Comparison of ENCODE assay signal across 22 cellular contexts in the genomic region with DNA sequence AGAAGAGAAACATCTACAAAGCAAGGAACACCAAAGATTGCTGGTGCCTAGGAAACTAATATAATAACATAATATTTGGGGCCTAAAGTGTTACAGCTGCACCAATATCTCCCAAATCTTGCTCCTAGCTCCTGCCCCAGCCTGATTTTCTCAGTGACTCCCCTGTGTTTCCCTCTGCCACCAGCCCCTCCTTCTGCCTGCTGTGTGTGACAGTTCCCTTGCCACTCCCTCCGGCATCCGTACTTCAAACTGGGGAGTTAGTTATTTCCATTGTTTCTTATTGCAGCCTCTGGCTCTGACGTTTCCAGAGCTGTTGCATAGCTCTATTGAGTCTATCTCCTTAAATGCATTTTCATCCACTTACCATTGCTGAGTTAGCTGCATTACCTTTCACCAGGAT. TPM values are rescaled to one million over a fixed set of nuclear protein-coding genes. Genes with fewer than 3 reads are reported as not detected.
DNase-seq lines count a peak whose midpoint lies in the region; ATAC-seq and TF ChIP-seq lines count a peak whose summit lies in the region.
"Had no signal": no experiment of that assay in that cellular context is flagged by ENCODE, and none has a peak within 500 bp of the region (broad histone marks: within the 10 kb centered on the region; RNA-seq: fewer than 3 reads in every experiment).

No MANE protein-coding gene starts in this region.

- H3F3A ChIP-seq in GM23338 (replicated peaks; ENCODE audit: low read depth): no peaks in the 10 kb centered on the region

- TF ChIP-seq CTCF in GM23338 (conservative IDR thresholded peaks at IDR 0.05; ENCODE audit: low read depth in 2 of 2): no peak
- no peak for TF ChIP-seq CTCF in WTC11 (IDR thresholded peaks at IDR 0.05)

- H3K4me1 ChIP-seq in GM23338 (ENCODE audit: insufficient read depth): no peaks in the 10 kb centered on the region
- H3K4me1 ChIP-seq: BLaER1, Caco-2 had no signal

- no peak overlapping the region for H3K27ac Mint-ChIP-seq in GM23338
- H3K27ac Mint-ChIP-seq in WTC11: no peak overlapping the region
- H3K27ac Mint-ChIP-seq: B cell; CD4-positive, CD25-positive, alpha-beta regulatory T cell; CD8-positive, alpha-beta T cell; H9 had no signal

- no peak overlapping the region for H3K27ac ChIP-seq in GM23338 (ENCODE audit: low read depth)
- H3K27ac ChIP-seq: BLaER1, C4-2B, GM23248 had no signal

- H3K4me3 Mint-ChIP-seq in GM23338 (no peak overlapping the region), WTC11 (no peak overlapping the region)
- H3K4me3 Mint-ChIP-seq: B cell; CD4-positive, CD25-positive, alpha-beta regulatory T cell; CD8-positive, alpha-beta T cell; H9 had no signal

- H3K27me3 ChIP-seq in GM23338 (ENCODE audit: insufficient read depth): no peaks in the 10 kb centered on the region
- H3K27me3 ChIP-seq: BLaER1 had no signal

- in situ Hi-C loops in ACHN (cut with HindIII; ENCODE audit: low pct_ligation_motif_present, low pct_unique_long_range_greater_than_20kb, low sequenced_read_pairs): no loop called here

- H3K9me2 ChIP-seq in GM23338 (ENCODE audit: insufficient read depth): no peaks in the 10 kb centered on the region

- no peaks in the 10 kb centered on the region for H3K79me2 ChIP-seq in GM23338 (replicated peaks; ENCODE audit: insufficient read depth)

- H3K27me3 Mint-ChIP-seq in GM23338 (ENCODE audit: insufficient read depth, low read depth, poor library complexity) (peaks cover 3% of the 10 kb centered on the region), WTC11 (ENCODE audit: low read depth) (no peaks in the 10 kb centered on the region)
- H3K27me3 Mint-ChIP-seq: B cell; CD4-positive, CD25-positive, alpha-beta regulatory T cell had no signal

- H3K4me2 ChIP-seq in GM23338: no peak overlapping the region
- H3K4me2 ChIP-seq: BLaER1 had no signal

- CTCF ChIA-PET in WTC11 (lab: Charles Lee): no interaction called here

- H3K36me3 Mint-ChIP-seq in GM23338 (ENCODE audit: low read depth): no peaks in the 10 kb centered on the region
- no peaks in the 10 kb centered on the region for H3K36me3 Mint-ChIP-seq in WTC11
- H3K36me3 Mint-ChIP-seq: CD8-positive, alpha-beta T cell had no signal

- H3K4me1 Mint-ChIP-seq in GM23338: no peaks in the 10 kb centered on the region
- no peaks in the 10 kb centered on the region for H3K4me1 Mint-ChIP-seq in WTC11
- H3K4me1 Mint-ChIP-seq: B cell; CD4-positive, CD25-positive, alpha-beta regulatory T cell; H9 had no signal

- no peak overlapping the region for H3K4me3 ChIP-seq in GM23338
- H3K4me3 ChIP-seq: BLaER1, GM12878, GM23248 had no signal

- ATAC-seq in GM23338 (peak; percentile 42; the same call in 2 of the 3 replicates), WTC11 (peak; percentile 53; the same call in 1 of the 2 replicates)
- ATAC-seq: CD8-positive, alpha-beta T cell; GM12878; HCT116 had no signal

- peak; percentile 13 for DNase-seq in GM23338 (ENCODE audit: low spot score)
- peak; percentile 11 for DNase-seq in WTC11 (ENCODE audit: low spot score)
- DNase-seq in left kidney (ENCODE audit: low read depth, low spot score): peak; percentile 15
- DNase-seq in ecto neural progenitor cell (ENCODE audit: low spot score): no peak
- no peak for DNase-seq in ACHN
- no peak for DNase-seq in activated CD8-positive, alpha-beta memory T cell treated with anti-CD3 and anti-CD28 coated beads, Interleukin-2, amount 50 U/mL, for 48 hours
- DNase-seq: Caco-2; CD4-positive, CD25-positive, alpha-beta regulatory T cell; CD8-positive, alpha-beta T cell; DMS153; DND-41; GDM1; GM23248; H9 had no signal

- H3K36me3 ChIP-seq in GM23338 (ENCODE audit: insufficient read depth): no peaks in the 10 kb centered on the region
- H3K36me3 ChIP-seq: BLaER1 had no signal

- H2AFZ ChIP-seq in GM23338: no peak overlapping the region
- H2AFZ ChIP-seq: GM23248 had no signal

- H4K20me1 ChIP-seq in GM23338 (replicated peaks; ENCODE audit: insufficient read depth): no peaks in the 10 kb centered on the region
- H4K20me1 ChIP-seq: BLaER1 had no signal

- H3K9me3 Mint-ChIP-seq in GM23338: no peaks in the 10 kb centered on the region; the same call in 2 of the 3 replicates
- H3K9me3 Mint-ChIP-seq in WTC11: peaks cover 3% of the 10 kb centered on the region; the same call in 1 of the 2 replicates
- H3K9me3 Mint-ChIP-seq: CD8-positive, alpha-beta T cell; H9 had no signal

- POLR2A ChIA-PET in WTC11 (lab: Charles Lee): no interaction called here

TF ChIP-seq in GM23338, 12 proteins besides CTCF, POLR2A, EP300 and RAD21 (continues in another document):
- no peak for TF ChIP-seq CREB1 (CRISPR knock-in tag; IDR thresholded peaks at IDR 0.05; ENCODE audit: low read depth)
- TF ChIP-seq STAT1 (IDR thresholded peaks at IDR 0.05; ENCODE audit: unreplicated experiment): no peak
- TF ChIP-seq ETS1 (IDR thresholded peaks at IDR 0.05): no peak
- TF ChIP-seq ZNF331 (CRISPR knock-in tag; IDR thresholded peaks at IDR 0.05; ENCODE audit: low read depth): no peak
- no peak for TF ChIP-seq EZH2 (IDR thresholded peaks at IDR 0.05; ENCODE audit: low read depth, unreplicated experiment)
- no peak for TF ChIP-seq NANOG (IDR thresholded peaks at IDR 0.05; ENCODE audit: borderline replicate concordance)
- TF ChIP-seq POLR2AphosphoS5 (IDR thresholded peaks at IDR 0.05; ENCODE audit: low read depth): no peak

TF ChIP-seq in WTC11, 78 proteins besides CTCF, POLR2A, EP300 and RAD21:
- TF ChIP-seq RORB (CRISPR knock-in tag; IDR thresholded peaks at IDR 0.05) (no peak), MYBL2 (CRISPR knock-in tag; IDR thresholded peaks at IDR 0.05) (no peak), FOXK1 (CRISPR knock-in tag; IDR thresholded peaks at IDR 0.05) (no peak), NR3C1 (CRISPR knock-in tag; conservative IDR thresholded peaks at IDR 0.05; ENCODE audit: low read depth) (no peak), IRF1 (CRISPR knock-in tag; IDR thresholded peaks at IDR 0.05) (no peak), TP53 (CRISPR knock-in tag; IDR thresholded peaks at IDR 0.05) (no peak), NFATC4 (CRISPR knock-in tag; IDR thresholded peaks at IDR 0.05) (no peak), ZNF423 (CRISPR knock-in tag; IDR thresholded peaks at IDR 0.05) (no peak), ETV6 (CRISPR knock-in tag; IDR thresholded peaks at IDR 0.05) (no peak), ZNF671 (CRISPR knock-in tag; IDR thresholded peaks at IDR 0.05) (no peak), PRDM15 (CRISPR knock-in tag; IDR thresholded peaks at IDR 0.05) (no peak)
- TF ChIP-seq, protein P1, sequence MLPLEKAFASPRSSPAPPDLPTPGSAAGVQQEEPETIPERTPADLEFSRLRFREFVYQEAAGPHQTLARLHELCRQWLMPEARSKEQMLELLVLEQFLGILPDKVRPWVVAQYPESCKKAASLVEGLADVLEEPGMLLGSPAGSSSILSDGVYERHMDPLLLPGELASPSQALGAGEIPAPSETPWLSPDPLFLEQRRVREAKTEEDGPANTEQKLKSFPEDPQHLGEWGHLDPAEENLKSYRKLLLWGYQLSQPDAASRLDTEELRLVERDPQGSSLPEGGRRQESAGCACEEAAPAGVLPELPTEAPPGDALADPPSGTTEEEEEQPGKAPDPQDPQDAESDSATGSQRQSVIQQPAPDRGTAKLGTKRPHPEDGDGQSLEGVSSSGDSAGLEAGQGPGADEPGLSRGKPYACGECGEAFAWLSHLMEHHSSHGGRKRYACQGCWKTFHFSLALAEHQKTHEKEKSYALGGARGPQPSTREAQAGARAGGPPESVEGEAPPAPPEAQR (CRISPR knock-in tag; IDR thresholded peaks at IDR 0.05): no peak
- TF ChIP-seq, protein P2, sequence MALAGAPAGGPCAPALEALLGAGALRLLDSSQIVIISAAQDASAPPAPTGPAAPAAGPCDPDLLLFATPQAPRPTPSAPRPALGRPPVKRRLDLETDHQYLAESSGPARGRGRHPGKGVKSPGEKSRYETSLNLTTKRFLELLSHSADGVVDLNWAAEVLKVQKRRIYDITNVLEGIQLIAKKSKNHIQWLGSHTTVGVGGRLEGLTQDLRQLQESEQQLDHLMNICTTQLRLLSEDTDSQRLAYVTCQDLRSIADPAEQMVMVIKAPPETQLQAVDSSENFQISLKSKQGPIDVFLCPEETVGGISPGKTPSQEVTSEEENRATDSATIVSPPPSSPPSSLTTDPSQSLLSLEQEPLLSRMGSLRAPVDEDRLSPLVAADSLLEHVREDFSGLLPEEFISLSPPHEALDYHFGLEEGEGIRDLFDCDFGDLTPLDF (CRISPR knock-in tag; IDR thresholded peaks at IDR 0.05): no peak

RNA-seq across cellular contexts. Expression of gene ESR1, which starts 43.0 kb away (rescaled TPM):
- total RNA-seq in GM23338 (2014; rRNA removed; shearing (Covaris generic)): 0.94 TPM in 1 of 2 replicates, not detected in the other
- 0.24 TPM in 1 of 2 replicates, not detected in the other for polyA plus RNA-seq in GM23338 (2016; fragmentation: Nextera tagmentation; extraction: Ambion mirVana)
- total RNA-seq in WTC11 (2021): 0.32 to 1.3 TPM (median 0.98 TPM) in 3 replicates
- total RNA-seq: A172, A673, Caco-2, GM23248, H4, H9 had no signal

Comparison
In these comparisons a context has a peak if more than half of its experiments do, and no peak if none do; other contexts are left out.
1. DNase-seq: peak in GM23338 (single experiment), WTC11 (single experiment) and left kidney (single experiment); none in ecto neural progenitor cell (single experiment), ACHN (single experiment) and activated CD8-positive, alpha-beta memory T cell treated with anti-CD3 and anti-CD28 coated beads, Interleukin-2, amount 50 U/mL, for 48 hours (single experiment).